18 cellular contexts compared by ENCODE assay signal in the genomic region with DNA sequence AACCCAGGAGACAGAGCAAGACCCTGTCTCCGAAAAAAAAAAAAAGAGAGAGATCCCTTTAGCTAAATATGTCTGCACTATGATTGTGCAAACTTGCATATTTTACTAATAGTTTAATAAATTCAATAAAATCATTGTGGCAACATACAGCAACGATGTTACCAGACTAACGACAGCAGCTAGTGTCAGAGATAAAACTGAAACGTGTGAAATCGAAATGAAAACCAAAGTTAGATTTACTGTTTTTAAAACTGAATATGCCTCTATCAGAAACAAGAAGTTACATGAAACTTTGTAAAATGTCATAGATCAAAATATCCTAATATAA. TPM values are rescaled to one million over a fixed set of nuclear protein-coding genes. Genes with fewer than 3 reads are reported as not detected.
DNase-seq lines count a peak whose midpoint lies in the region; ATAC-seq, FAIRE-seq and TF ChIP-seq lines count a peak whose summit lies in the region.
"Had no signal": no experiment of that assay in that cellular context is flagged by ENCODE, and none has a peak within 500 bp of the region (broad histone marks: within the 10 kb centered on the region; RNA-seq: fewer than 3 reads in every experiment).

No MANE protein-coding gene starts in this region.

- peak overlapping the region; percentile 21 for H3K27ac ChIP-seq in CD4-positive, alpha-beta T cell (ENCODE audit: low read depth, low read length)
- H3K27ac ChIP-seq in naive thymus-derived CD4-positive, alpha-beta T cell (ENCODE audit: low read depth, low read length), result no peak overlapping the region
- H3K27ac ChIP-seq: right atrium auricular region had no signal

- peak overlapping the region; percentile 93 for H3K27ac Mint-ChIP-seq in CD4-positive, alpha-beta T cell
- H3K27ac Mint-ChIP-seq in activated naive CD8-positive, alpha-beta T cell, result peak overlapping the region; percentile 93
- H3K27ac Mint-ChIP-seq in naive thymus-derived CD4-positive, alpha-beta T cell, result peak overlapping the region; percentile 4 to 92 (median 76)
- H3K27ac Mint-ChIP-seq: endodermal cell had no signal

- no peak overlapping the region for H3K4me3 ChIP-seq in naive thymus-derived CD4-positive, alpha-beta T cell (ENCODE audit: low read length)
- H3K4me3 ChIP-seq in mucosa of descending colon, result no peak overlapping the region
- H3K4me3 ChIP-seq: right atrium auricular region had no signal

- H3K4me1 Mint-ChIP-seq in CD4-positive, alpha-beta T cell (ENCODE audit: low read depth), result peaks cover 80% of the 10 kb centered on the region
- H3K4me1 Mint-ChIP-seq in activated naive CD8-positive, alpha-beta T cell (ENCODE audit: low read depth), result peaks cover 80% of the 10 kb centered on the region
- H3K4me1 Mint-ChIP-seq in naive thymus-derived CD4-positive, alpha-beta T cell, result peaks cover 41 to 82% (median 56%) of the 10 kb centered on the region in 7 donors
- H3K4me1 Mint-ChIP-seq: endodermal cell had no signal

- H3K4me3 Mint-ChIP-seq in CD4-positive, alpha-beta T cell, result peak overlapping the region; percentile 39
- H3K4me3 Mint-ChIP-seq in activated naive CD8-positive, alpha-beta T cell, result peak overlapping the region; percentile 56
- peak overlapping the region in 5 of 10 donors; percentile 14 to 79 (median 32) for H3K4me3 Mint-ChIP-seq in naive thymus-derived CD4-positive, alpha-beta T cell
- H3K4me3 Mint-ChIP-seq: endodermal cell had no signal

- CTCF ChIA-PET in CD4-positive, alpha-beta T cell (lab: Charles Lee), result interaction anchor here (0.7 to 4.4 kb wide), 4 partner anchors 40 to 72 kb away, joined by 3 to 16 read pairs (median 5); no protein-coding TSS in a partner anchor
- CTCF ChIA-PET in naive thymus-derived CD4-positive, alpha-beta T cell (lab: Charles Lee), result interaction anchor here (0.8 to 1.4 kb wide), 4 partner anchors 9 to 40 kb away, joined by 3 to 5 read pairs (median 3); no protein-coding TSS in a partner anchor

- peaks cover 14% of the 10 kb centered on the region for H3K9me3 ChIP-seq in CD4-positive, alpha-beta T cell (ENCODE audit: control insufficient read depth, low read length)
- H3K9me3 ChIP-seq in naive thymus-derived CD4-positive, alpha-beta T cell (ENCODE audit: control insufficient read depth in 2 of 3, low read length in 3 of 3), result peaks cover 0 to 3% (median 0%) of the 10 kb centered on the region in 3 experiments
- H3K9me3 ChIP-seq in mucosa of descending colon, result no peaks in the 10 kb centered on the region

- peaks cover 4% of the 10 kb centered on the region for H3K9me3 Mint-ChIP-seq in CD4-positive, alpha-beta T cell
- H3K9me3 Mint-ChIP-seq in activated naive CD8-positive, alpha-beta T cell (ENCODE audit: low read depth), result peaks cover 15% of the 10 kb centered on the region
- peaks cover 3 to 27% (median 16%) of the 10 kb centered on the region in 11 donors for H3K9me3 Mint-ChIP-seq in naive thymus-derived CD4-positive, alpha-beta T cell

- H3K4me1 ChIP-seq in naive thymus-derived CD4-positive, alpha-beta T cell (ENCODE audit: control insufficient read depth in 2 of 2, insufficient read depth in 2 of 2, low read length in 2 of 2), result peaks cover 13 to 69% of the 10 kb centered on the region in 2 donors
- no peaks in the 10 kb centered on the region for H3K4me1 ChIP-seq in mucosa of descending colon (ENCODE audit: low read depth)
- H3K4me1 ChIP-seq: right atrium auricular region had no signal

- no peaks in the 10 kb centered on the region for H3K27me3 Mint-ChIP-seq in CD4-positive, alpha-beta T cell
- H3K27me3 Mint-ChIP-seq in activated naive CD8-positive, alpha-beta T cell, result no peaks in the 10 kb centered on the region
- no peaks in the 10 kb centered on the region for H3K27me3 Mint-ChIP-seq in naive thymus-derived CD4-positive, alpha-beta T cell

- POLR2A ChIA-PET in CD4-positive, alpha-beta T cell (lab: Charles Lee), result interaction anchor here (0.7 to 15.2 kb wide), 7 partner anchors 15 to 251 kb away, joined by 3 to 290 read pairs (median 4); a partner anchor contains a TSS
- POLR2A ChIA-PET in naive thymus-derived CD4-positive, alpha-beta T cell (lab: Charles Lee), result interaction anchor here (0.8 to 1.9 kb wide), 7 partner anchors 39 to 178 kb away, joined by 3 to 8 read pairs (median 4); a partner anchor contains a TSS

- H3K36me3 ChIP-seq in naive thymus-derived CD4-positive, alpha-beta T cell (ENCODE audit: control insufficient read depth in 2 of 3, insufficient read depth in 3 of 3, low read length in 3 of 3), result no peaks in the 10 kb centered on the region
- no peaks in the 10 kb centered on the region for H3K36me3 ChIP-seq in mucosa of descending colon (ENCODE audit: low read depth)
- H3K36me3 ChIP-seq: right atrium auricular region had no signal

- H3K27me3 ChIP-seq in CD4-positive, alpha-beta T cell (ENCODE audit: control insufficient read depth, insufficient read depth, low read length), result no peaks in the 10 kb centered on the region
- H3K27me3 ChIP-seq in naive thymus-derived CD4-positive, alpha-beta T cell (ENCODE audit: control insufficient read depth in 2 of 2, insufficient read depth in 2 of 2, low read length in 2 of 2), result no peaks in the 10 kb centered on the region
- H3K27me3 ChIP-seq: right atrium auricular region had no signal

- no peak for DNase-seq in CD4-positive, alpha-beta T cell
- no peak for DNase-seq in GM19239 (ENCODE audit: insufficient read length, low spot score)
- DNase-seq in naive thymus-derived CD4-positive, alpha-beta T cell, result no peak
- DNase-seq in mucosa of descending colon, result no peak
- no peak for DNase-seq in KG1 (lab: John Stamatoyannopoulos, UW)
- no peak for DNase-seq in NCI-H2171 (lab: John Stamatoyannopoulos, UW)
- DNase-seq: AML-193, aorta, cerebellar nuclear complex, endodermal cell, hippocampal formation, kidney glomerular epithelial cell, NCI-H1930, nucleus accumbens, Right ventricle myocardium superior had no signal

- peak; percentile 11 for ATAC-seq in CD4-positive, alpha-beta T cell (ENCODE audit: poor library complexity)
- ATAC-seq in naive thymus-derived CD4-positive, alpha-beta T cell, result peak; percentile 25
- no peak for ATAC-seq in mucosa of descending colon

- peak; percentile 31 for FAIRE-seq in GM19239 (lab: Jason Lieb, UNC)

- intact Hi-C loops in CD4-positive, alpha-beta T cell (cut with DNase I, micrococcal nuclease), result no loop called here
- intact Hi-C loops in naive thymus-derived CD4-positive, alpha-beta T cell (cut with micrococcal nuclease), result loop anchor here in 1 of 2 donors (10.0 kb wide), 1 partner anchor 434 kb away; a partner anchor contains a TSS
- intact Hi-C loops in mucosa of descending colon (cut with DNase I, micrococcal nuclease), result no loop called here

- no peak for TF ChIP-seq CTCF in CD4-positive, alpha-beta T cell (IDR thresholded peaks at IDR 0.05)
- no peak for TF ChIP-seq CTCF in mucosa of descending colon (IDR thresholded peaks at IDR 0.05)

- H3K36me3 Mint-ChIP-seq in CD4-positive, alpha-beta T cell (ENCODE audit: low read depth), result peaks cover 33% of the 10 kb centered on the region
- peaks cover 15% of the 10 kb centered on the region for H3K36me3 Mint-ChIP-seq in activated naive CD8-positive, alpha-beta T cell
- peaks cover 8 to 33% (median 18%) of the 10 kb centered on the region in 5 donors for H3K36me3 Mint-ChIP-seq in naive thymus-derived CD4-positive, alpha-beta T cell

RNA-seq across cellular contexts. Expression of a gene that starts 54.9 kb away (rescaled TPM):
- total RNA-seq in CD4-positive, alpha-beta T cell, result 100 to 1,000 TPM; 150 to 151 TPM
- total RNA-seq in naive thymus-derived CD4-positive, alpha-beta T cell, result 100 to 1,000 TPM; 105 to 307 (median 174) TPM
- polyA plus RNA-seq in naive thymus-derived CD4-positive, alpha-beta T cell, result 100 to 1,000 TPM; 195 to 217 TPM
- total RNA-seq in mucosa of descending colon, result 1 to 10 TPM; 4.1 to 7.7 (median 5.4) TPM
- total RNA-seq: endodermal cell, NCI-H460 had no signal

Comparison
In these comparisons a context has a peak if more than half of its experiments do, and no peak if none do; other contexts are left out.
1. RNA of a gene that starts 54.9 kb away (total RNA-seq): 105 to 307 TPM in naive thymus-derived CD4-positive, alpha-beta T cell and 150 to 151 TPM in CD4-positive, alpha-beta T cell; 4.1 to 7.7 TPM in mucosa of descending colon; every median in the first group is over 10 times any median in the second.
2. Peak in every context shown above with its lines, with median percentiles within 50 percentile points of each other: H3K27ac Mint-ChIP-seq.